Comparison of ENCODE assay signal across 26 cellular contexts in genomic region chr5:135064235-135064570, GRCh38. TPM values are rescaled to one million over a fixed set of nuclear protein-coding genes. Genes with fewer than 3 reads are reported as not detected.
"Had no signal": no experiment of that assay in that cellular context is flagged by ENCODE, and none has a peak within 500 bp of the region (broad histone marks: within the 10 kb centered on the region; RNA-seq: fewer than 3 reads in every experiment).

No MANE protein-coding gene starts in this region.

- H3K27me3 Mint-ChIP-seq: activated CD4-positive, alpha-beta memory T cell treated with anti-CD3 and anti-CD28 coated beads, Interleukin-2, amount 10 ng/mL, durations not matched to agents 7 days and 5 days; IgD-negative memory B cell had no signal

- ATAC-seq: activated T-helper 17 cell treated with anti-CD3 and anti-CD28 coated beads, Interleukin-2, amount 50 U/mL, for 72 hours; body of pancreas; T-helper 17 cell had no signal

- DNase-seq: activated B cell treated with CpG ODN at 0.5 μM for 24 hours; activated CD4-positive, alpha-beta memory T cell treated with anti-CD3 and anti-CD28 coated beads, Interleukin-2, amount 10 ng/mL, durations not matched to agents 7 days and 5 days; activated CD4-positive, alpha-beta T cell treated with anti-CD3 and anti-CD28 coated beads for 1 hour; activated CD4-positive, alpha-beta T cell treated with anti-CD3 and anti-CD28 coated beads, Interleukin-2, amount 50 U/mL, for 1 hour; activated gamma-delta T cell; activated naive CD4-positive, alpha-beta T cell treated with anti-CD3 and anti-CD28 coated beads for 36 hours; activated naive CD8-positive, alpha-beta T cell treated with anti-CD3 and anti-CD28 coated beads for 36 hours; activated T-cell treated with anti-CD3 and anti-CD28 coated beads for 4 hours; activated T-cell treated with anti-CD3 and anti-CD28 coated beads, Interleukin-2, amount 50 U/mL, for 48 hours; body of pancreas; central memory CD4-positive, alpha-beta T cell; MG63; MV-4-11; NCI-H1092 treated with DMSO at 0.1 percent for 48 hours; NCI-H1417 treated with DMSO at 0.1 percent for 48 hours; NCI-H1694 treated with DMSO at 0.1 percent for 48 hours; NCI-H446; SHP77; T-helper 17 cell; T-helper 9 cell had no signal

- H3K4me1 Mint-ChIP-seq: activated B cell treated with CpG ODN at 0.5 μM for 24 hours; activated CD4-positive, alpha-beta memory T cell treated with anti-CD3 and anti-CD28 coated beads, Interleukin-2, amount 10 ng/mL, durations not matched to agents 7 days and 5 days; activated naive CD8-positive, alpha-beta T cell treated with anti-CD3 and anti-CD28 coated beads for 36 hours; activated T-helper 17 cell treated with anti-CD3 and anti-CD28 coated beads, Interleukin-2, amount 50 U/mL, for 72 hours; IgD-negative memory B cell; T-helper 17 cell had no signal

- H3K36me3 Mint-ChIP-seq: activated naive CD8-positive, alpha-beta T cell treated with anti-CD3 and anti-CD28 coated beads for 36 hours; IgD-negative memory B cell had no signal

- H3K9me3 ChIP-seq: body of pancreas, MG63, Peyer's patch, SJSA1 had no signal

- H3K36me3 ChIP-seq: MG63, Peyer's patch, SJSA1 had no signal

- H3K4me3 ChIP-seq: body of pancreas, MG63, Peyer's patch, SJSA1 had no signal

- H3K27ac Mint-ChIP-seq: activated B cell treated with CpG ODN at 0.5 μM for 24 hours; activated CD4-positive, alpha-beta memory T cell treated with anti-CD3 and anti-CD28 coated beads, Interleukin-2, amount 10 ng/mL, durations not matched to agents 7 days and 5 days; activated naive CD4-positive, alpha-beta T cell treated with anti-CD3 and anti-CD28 coated beads for 36 hours; activated naive CD8-positive, alpha-beta T cell treated with anti-CD3 and anti-CD28 coated beads for 36 hours; activated T-helper 17 cell treated with anti-CD3 and anti-CD28 coated beads, Interleukin-2, amount 50 U/mL, for 72 hours; IgD-negative memory B cell; T-helper 17 cell had no signal

- H3K9ac ChIP-seq: KMS-11 had no signal

- H3K4me2 ChIP-seq: KMS-11 had no signal

- H3K4me3 Mint-ChIP-seq: activated B cell treated with CpG ODN at 0.5 μM for 24 hours; activated CD4-positive, alpha-beta memory T cell treated with anti-CD3 and anti-CD28 coated beads, Interleukin-2, amount 10 ng/mL, durations not matched to agents 7 days and 5 days; activated naive CD4-positive, alpha-beta T cell treated with anti-CD3 and anti-CD28 coated beads for 36 hours; activated naive CD8-positive, alpha-beta T cell treated with anti-CD3 and anti-CD28 coated beads for 36 hours; activated T-helper 17 cell treated with anti-CD3 and anti-CD28 coated beads, Interleukin-2, amount 50 U/mL, for 72 hours; IgD-negative memory B cell; T-helper 17 cell had no signal

- H3K9me3 Mint-ChIP-seq: activated B cell treated with CpG ODN at 0.5 μM for 24 hours; activated CD4-positive, alpha-beta memory T cell treated with anti-CD3 and anti-CD28 coated beads, Interleukin-2, amount 10 ng/mL, durations not matched to agents 7 days and 5 days; activated naive CD4-positive, alpha-beta T cell treated with anti-CD3 and anti-CD28 coated beads for 36 hours; activated naive CD8-positive, alpha-beta T cell treated with anti-CD3 and anti-CD28 coated beads for 36 hours; activated T-helper 17 cell treated with anti-CD3 and anti-CD28 coated beads, Interleukin-2, amount 50 U/mL, for 72 hours; IgD-negative memory B cell had no signal

- H3K4me1 ChIP-seq: body of pancreas, Peyer's patch, SJSA1 had no signal

- H3K27ac ChIP-seq: body of pancreas, KMS-11, Peyer's patch, RWPE1, SJSA1 had no signal

- H3K27me3 ChIP-seq: body of pancreas, MG63, Peyer's patch had no signal

RNA-seq across cellular contexts. Expression of gene PITX1, which starts 30.2 kb away (rescaled TPM):
- total RNA-seq: activated B cell treated with CpG ODN at 0.5 μM for 24 hours; activated naive CD8-positive, alpha-beta T cell treated with anti-CD3 and anti-CD28 coated beads for 36 hours; activated T-helper 17 cell treated with anti-CD3 and anti-CD28 coated beads, Interleukin-2, amount 50 U/mL, for 72 hours; body of pancreas; T-helper 17 cell had no signal
